ENCODE assay signal across 2 cellular contexts in the genomic region with DNA sequence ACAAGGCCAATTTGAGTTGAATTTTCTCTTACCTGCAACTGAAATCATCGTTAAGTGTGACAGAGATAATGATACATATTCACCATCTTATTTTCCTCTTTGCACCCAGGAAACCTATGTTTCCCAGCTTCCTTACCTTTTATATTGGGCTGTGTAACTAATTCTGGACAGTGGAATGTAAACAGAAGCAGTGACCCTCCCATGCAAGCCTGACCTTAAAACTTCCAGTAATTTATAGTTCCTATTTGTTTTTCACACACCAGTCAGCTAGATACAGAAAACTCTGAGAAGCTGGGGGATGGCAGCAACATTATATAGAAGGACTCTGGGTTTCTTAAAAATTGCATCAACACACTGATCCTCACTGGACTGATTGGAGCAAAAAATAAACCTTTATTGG.
A peak's percentile ranks its signal among the peaks of the same experiment; 100 is the strongest.
TF ChIP-seq lines count a peak whose summit lies in the region.

No MANE protein-coding gene starts in this region.

TF ChIP-seq in K562, 482 proteins besides CTCF, POLR2A, EP300 and RAD21:
- TF ChIP-seq ZBTB43 (CRISPR knock-in tag; IDR thresholded peaks at IDR 0.05) (no peak), RUNX1 (IDR thresholded peaks at IDR 0.05; ENCODE audit: low read depth) (no peak), ELF2 (CRISPR knock-in tag; IDR thresholded peaks at IDR 0.05) (no peak), CTBP1 (IDR thresholded peaks at IDR 0.05; ENCODE audit: borderline replicate concordance) (no peak), MIER1 (IDR thresholded peaks at IDR 0.05; ENCODE audit: low read depth) (no peak), CBX8 (IDR thresholded peaks at IDR 0.05; ENCODE audit: borderline replicate concordance, extremely low read depth, low read depth, low read length, poor library complexity, severe bottlenecking) (no peak), GTF2E2 (tag; IDR thresholded peaks at IDR 0.05) (peak; percentile 76; the same call in 1 of the 2 replicates), FOXK2 (conservative IDR thresholded peaks at IDR 0.05 in 1 of 2, IDR thresholded peaks at IDR 0.05 in 1 of 2; ENCODE audit: low read depth in 2 of 2) (no peak), MCM2 (IDR thresholded peaks at IDR 0.05; ENCODE audit: low read depth) (no peak), ZBTB33 (CRISPR knock-in tag; IDR thresholded peaks at IDR 0.05) (no peak), ELF1 (tag; IDR thresholded peaks at IDR 0.05) (0 out of 2 replicates have a peak, but pooled peaks have one; percentile 2), GATA2 (CRISPR knock-in tag; IDR thresholded peaks at IDR 0.05) (no peak), KDM5B (IDR thresholded peaks at IDR 0.05; ENCODE audit: insufficient replicate concordance, low read depth, low read length) (no peak)
- TF ChIP-seq, protein P1, sequence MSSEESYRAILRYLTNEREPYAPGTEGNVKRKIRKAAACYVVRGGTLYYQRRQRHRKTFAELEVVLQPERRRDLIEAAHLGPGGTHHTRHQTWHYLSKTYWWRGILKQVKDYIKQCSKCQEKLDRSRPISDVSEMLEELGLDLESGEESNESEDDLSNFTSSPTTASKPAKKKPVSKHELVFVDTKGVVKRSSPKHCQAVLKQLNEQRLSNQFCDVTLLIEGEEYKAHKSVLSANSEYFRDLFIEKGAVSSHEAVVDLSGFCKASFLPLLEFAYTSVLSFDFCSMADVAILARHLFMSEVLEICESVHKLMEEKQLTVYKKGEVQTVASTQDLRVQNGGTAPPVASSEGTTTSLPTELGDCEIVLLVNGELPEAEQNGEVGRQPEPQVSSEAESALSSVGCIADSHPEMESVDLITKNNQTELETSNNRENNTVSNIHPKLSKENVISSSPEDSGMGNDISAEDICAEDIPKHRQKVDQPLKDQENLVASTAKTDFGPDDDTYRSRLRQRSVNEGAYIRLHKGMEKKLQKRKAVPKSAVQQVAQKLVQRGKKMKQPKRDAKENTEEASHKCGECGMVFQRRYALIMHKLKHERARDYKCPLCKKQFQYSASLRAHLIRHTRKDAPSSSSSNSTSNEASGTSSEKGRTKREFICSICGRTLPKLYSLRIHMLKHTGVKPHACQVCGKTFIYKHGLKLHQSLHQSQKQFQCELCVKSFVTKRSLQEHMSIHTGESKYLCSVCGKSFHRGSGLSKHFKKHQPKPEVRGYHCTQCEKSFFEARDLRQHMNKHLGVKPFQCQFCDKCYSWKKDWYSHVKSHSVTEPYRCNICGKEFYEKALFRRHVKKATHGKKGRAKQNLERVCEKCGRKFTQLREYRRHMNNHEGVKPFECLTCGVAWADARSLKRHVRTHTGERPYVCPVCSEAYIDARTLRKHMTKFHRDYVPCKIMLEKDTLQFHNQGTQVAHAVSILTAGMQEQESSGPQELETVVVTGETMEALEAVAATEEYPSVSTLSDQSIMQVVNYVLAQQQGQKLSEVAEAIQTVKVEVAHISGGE (CRISPR knock-in tag; IDR thresholded peaks at IDR 0.05) = no peak
TF ChIP-seq in K562: peak in this region for 2.

TF ChIP-seq in liver, 16 proteins besides CTCF, POLR2A, EP300 and RAD21:
- TF ChIP-seq EGR1 (IDR thresholded peaks at IDR 0.05; ENCODE audit: low read depth in 2 of 2) (no peak), JUND (IDR thresholded peaks at IDR 0.05) (no peak), RXRA (IDR thresholded peaks at IDR 0.05) (peak; percentile 25 to 32), HNF4A (conservative IDR thresholded peaks at IDR 0.05) (peak; percentile 12 to 23), NR2F2 (IDR thresholded peaks at IDR 0.05) (no peak), SP1 (IDR thresholded peaks at IDR 0.05) (peak; percentile 24)
- TF ChIP-seq, protein P2, sequence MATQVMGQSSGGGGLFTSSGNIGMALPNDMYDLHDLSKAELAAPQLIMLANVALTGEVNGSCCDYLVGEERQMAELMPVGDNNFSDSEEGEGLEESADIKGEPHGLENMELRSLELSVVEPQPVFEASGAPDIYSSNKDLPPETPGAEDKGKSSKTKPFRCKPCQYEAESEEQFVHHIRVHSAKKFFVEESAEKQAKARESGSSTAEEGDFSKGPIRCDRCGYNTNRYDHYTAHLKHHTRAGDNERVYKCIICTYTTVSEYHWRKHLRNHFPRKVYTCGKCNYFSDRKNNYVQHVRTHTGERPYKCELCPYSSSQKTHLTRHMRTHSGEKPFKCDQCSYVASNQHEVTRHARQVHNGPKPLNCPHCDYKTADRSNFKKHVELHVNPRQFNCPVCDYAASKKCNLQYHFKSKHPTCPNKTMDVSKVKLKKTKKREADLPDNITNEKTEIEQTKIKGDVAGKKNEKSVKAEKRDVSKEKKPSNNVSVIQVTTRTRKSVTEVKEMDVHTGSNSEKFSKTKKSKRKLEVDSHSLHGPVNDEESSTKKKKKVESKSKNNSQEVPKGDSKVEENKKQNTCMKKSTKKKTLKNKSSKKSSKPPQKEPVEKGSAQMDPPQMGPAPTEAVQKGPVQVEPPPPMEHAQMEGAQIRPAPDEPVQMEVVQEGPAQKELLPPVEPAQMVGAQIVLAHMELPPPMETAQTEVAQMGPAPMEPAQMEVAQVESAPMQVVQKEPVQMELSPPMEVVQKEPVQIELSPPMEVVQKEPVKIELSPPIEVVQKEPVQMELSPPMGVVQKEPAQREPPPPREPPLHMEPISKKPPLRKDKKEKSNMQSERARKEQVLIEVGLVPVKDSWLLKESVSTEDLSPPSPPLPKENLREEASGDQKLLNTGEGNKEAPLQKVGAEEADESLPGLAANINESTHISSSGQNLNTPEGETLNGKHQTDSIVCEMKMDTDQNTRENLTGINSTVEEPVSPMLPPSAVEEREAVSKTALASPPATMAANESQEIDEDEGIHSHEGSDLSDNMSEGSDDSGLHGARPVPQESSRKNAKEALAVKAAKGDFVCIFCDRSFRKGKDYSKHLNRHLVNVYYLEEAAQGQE (IDR thresholded peaks at IDR 0.05) = peak; percentile 18
- TF ChIP-seq, protein P3, sequence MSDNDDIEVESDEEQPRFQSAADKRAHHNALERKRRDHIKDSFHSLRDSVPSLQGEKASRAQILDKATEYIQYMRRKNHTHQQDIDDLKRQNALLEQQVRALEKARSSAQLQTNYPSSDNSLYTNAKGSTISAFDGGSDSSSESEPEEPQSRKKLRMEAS (IDR thresholded peaks at IDR 0.05) = no peak
